Comparison of ENCODE assay signal across 19 cellular contexts in genomic region chr7:155305251-155305904, GRCh38. TPM values are rescaled to one million over a fixed set of nuclear protein-coding genes. Genes with fewer than 3 reads are reported as not detected.
A peak's percentile ranks its signal among the peaks of the same experiment; 100 is the strongest.
DNase-seq lines count a peak whose midpoint lies in the region; ATAC-seq, FAIRE-seq and TF ChIP-seq lines count a peak whose summit lies in the region.
"Had no signal": no experiment of that assay in that cellular context is flagged by ENCODE, and none has a peak within 500 bp of the region (broad histone marks: within the 10 kb centered on the region; RNA-seq: fewer than 3 reads in every experiment).

No MANE protein-coding gene starts in this region.

- H3K4me1 ChIP-seq in BLaER1 (peaks cover 56% of the 10 kb centered on the region), body of pancreas (peaks cover 67% of the 10 kb centered on the region), lower lobe of right lung (peaks cover 12% of the 10 kb centered on the region)
- H3K4me1 ChIP-seq: gastrocnemius medialis, HAP-1 had no signal

- no peaks in the 10 kb centered on the region for H3K27me3 ChIP-seq in BLaER1
- no peaks in the 10 kb centered on the region for H3K27me3 ChIP-seq in body of pancreas
- no peaks in the 10 kb centered on the region for H3K27me3 ChIP-seq in lower lobe of right lung (ENCODE audit: low read depth)
- H3K27me3 ChIP-seq: gastrocnemius medialis, suprapubic skin had no signal

- intact Hi-C loops in body of pancreas (cut with DNase I): no loop called here
- intact Hi-C loops in lower lobe of right lung (cut with DNase I): no loop called here

- no peak for FAIRE-seq in GM12892 (lab: Jason Lieb, UNC)
- FAIRE-seq: GM19239, HTR-8/SVneo had no signal

- 46 to 50% methylated on average over 8 of the region's 8 CpGs for WGBS in body of pancreas, 2 donors

- in situ Hi-C loops in GM18951 (cut with MboI; ENCODE audit: low sequenced_read_pairs, unreplicated experiment): no loop called here

- H3K27ac ChIP-seq in BLaER1 (peak overlapping the region; percentile 4), body of pancreas (peak overlapping the region in 3 of 4 donors; percentile 11 to 70 (median 61)), lower lobe of right lung (no peak overlapping the region)
- H3K27ac ChIP-seq: gastrocnemius medialis, suprapubic skin had no signal

- H3K9me3 ChIP-seq in BLaER1 (no peaks in the 10 kb centered on the region), body of pancreas (no peaks in the 10 kb centered on the region), lower lobe of right lung (no peaks in the 10 kb centered on the region)
- H3K9me3 ChIP-seq: gastrocnemius medialis, HAP-1, suprapubic skin had no signal

- H3K36me3 ChIP-seq in BLaER1 (peaks cover 98% of the 10 kb centered on the region), body of pancreas (replicated peaks in 1 of 2; ENCODE audit: insufficient read depth in 1 of 2, low read depth in 2 of 2) (peaks cover 5 to 6% of the 10 kb centered on the region in 2 donors), lower lobe of right lung (peaks cover 93% of the 10 kb centered on the region)

- ATAC-seq in body of pancreas (no peak), lower lobe of right lung (peak; percentile 43 to 69)
- ATAC-seq: activated T-cell treated with anti-CD3 and anti-CD28 coated beads, Interleukin-2, amount 50 U/mL, for 72 hours; gastrocnemius medialis had no signal

- H3K4me3 ChIP-seq in BLaER1 (no peak overlapping the region), body of pancreas (no peak overlapping the region), lower lobe of right lung (no peak overlapping the region)
- H3K4me3 ChIP-seq: gastrocnemius medialis, HAP-1, suprapubic skin had no signal

- peak; percentile 22 for TF ChIP-seq POLR2A in GM18951 (IDR thresholded peaks at IDR 0.05; ENCODE audit: extremely low read depth, insufficient read depth, insufficient read length)
- no peak for TF ChIP-seq POLR2A in body of pancreas (IDR thresholded peaks at IDR 0.05)
- no peak for TF ChIP-seq POLR2A in GM12892 (IDR thresholded peaks at IDR 0.05; ENCODE audit: low read depth, low read length)

- H4K20me1 ChIP-seq in BLaER1: peaks cover 94% of the 10 kb centered on the region

- H3K4me2 ChIP-seq in BLaER1: peak overlapping the region; percentile 57

- H3K9ac ChIP-seq in BLaER1: peak overlapping the region; percentile 2; the same call in 1 of the 2 replicates

- DNase-seq in body of pancreas (no peak), lower lobe of right lung (no peak), SHP77 (lab: John Stamatoyannopoulos, UW) (no peak), GM12892 (ENCODE audit: insufficient read length) (no peak), SIG-M5 (lab: John Stamatoyannopoulos, UW) (no peak)
- DNase-seq: activated CD4-positive, alpha-beta T cell treated with anti-CD3 and anti-CD28 coated beads, Interleukin-2, amount 50 U/mL, for 48 hours; activated T-cell treated with anti-CD3 and anti-CD28 coated beads, Interleukin-2, amount 50 U/mL, for 72 hours; COR-L47; gastrocnemius medialis; Kasumi-1; midbrain; NCI-H510A treated with DMSO at 0.1 percent for 48 hours; stimulated activated CD8-positive, alpha-beta memory T cell treated with anti-CD3 and anti-CD28 coated beads, Interleukin-4, amount 100 ng/mL, for 48 hours had no signal

- TF ChIP-seq CTCF in body of pancreas (IDR thresholded peaks at IDR 0.05) (no peak), lower lobe of right lung (IDR thresholded peaks at IDR 0.05) (no peak)

RNA-seq across cellular contexts. Expression of gene INSIG1, which starts 7.7 kb away (rescaled TPM):
- 10 to 100 TPM; 47.0 to 79.8 TPM for total RNA-seq in body of pancreas
- total RNA-seq in lower lobe of right lung: 70.9 TPM
- 72.0 TPM for polyA plus RNA-seq in GM12892 (2012; ENCODE audit: missing spikeins)
